In the genomic region with DNA sequence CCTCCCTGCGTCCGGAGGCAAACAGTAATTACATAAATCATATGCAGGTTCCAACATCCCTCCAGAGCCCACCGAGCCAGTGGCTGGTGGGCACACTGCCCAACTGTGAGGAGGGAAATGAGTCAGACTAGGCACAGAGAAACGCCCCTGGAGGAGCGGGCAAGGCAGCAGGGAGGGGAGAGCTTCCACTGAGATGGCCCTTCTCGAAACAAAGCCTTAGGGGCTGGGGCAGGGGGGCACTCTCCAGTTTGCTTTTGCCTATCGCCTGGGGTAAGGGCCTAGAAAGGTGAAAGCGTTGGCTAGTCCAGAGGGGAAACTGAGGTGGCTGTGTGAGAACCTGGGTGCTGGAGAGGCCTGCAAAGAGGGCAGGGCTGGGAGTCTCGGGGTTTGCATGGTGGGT, we compare ENCODE assay signal across 17 cellular contexts.
DNase-seq lines count a peak whose midpoint lies in the region; ATAC-seq, FAIRE-seq and TF ChIP-seq lines count a peak whose summit lies in the region.
"Had no signal": no experiment of that assay in that cellular context is flagged by ENCODE, and none has a peak within 500 bp of the region (broad histone marks: within the 10 kb centered on the region; RNA-seq: fewer than 3 reads in every experiment).

No MANE protein-coding gene starts in this region.

- H3K4me2 ChIP-seq in endothelial cell of umbilical vein (ENCODE audit: insufficient read depth, low read length) = no peak overlapping the region
- H3K4me2 ChIP-seq in osteoblast (ENCODE audit: insufficient read depth, low read length) = no peak overlapping the region

- H3K4me1 ChIP-seq in A673 (ENCODE audit: insufficient read depth, low read length, poor library complexity, severe bottlenecking) (no peaks in the 10 kb centered on the region), endothelial cell of umbilical vein (ENCODE audit: control insufficient read depth, extremely low read depth, insufficient read depth, low read length) (no peaks in the 10 kb centered on the region), left lung (no peaks in the 10 kb centered on the region), psoas muscle (no peaks in the 10 kb centered on the region), osteoblast (ENCODE audit: insufficient read depth, low read length) (no peaks in the 10 kb centered on the region)
- H3K4me1 ChIP-seq: BE2C had no signal

- dilution Hi-C loops in endothelial cell of umbilical vein (cut with MboI; ENCODE audit: extremely low pct_ligation_motif_present, low sequenced_read_pairs) = no loop called here

- no peak for FAIRE-seq in endothelial cell of umbilical vein (lab: Jason Lieb, UNC)
- FAIRE-seq: H1 had no signal

- CTCF ChIA-PET in A673 (lab: Charles Lee) = no interaction called here
- CTCF ChIA-PET in endothelial cell of umbilical vein (lab: Charles Lee) = no interaction called here

- peaks cover 41% of the 10 kb centered on the region for H3K4me1 Mint-ChIP-seq in neural crest cell
- H3K4me1 Mint-ChIP-seq: CD4-positive, CD25-positive, alpha-beta regulatory T cell; CD8-positive, alpha-beta memory T cell had no signal

- H3K9me1 ChIP-seq in endothelial cell of umbilical vein (replicated peaks; ENCODE audit: control insufficient read depth, extremely low read depth, insufficient read depth, low read length) = no peaks in the 10 kb centered on the region

- H3K27ac ChIP-seq in A673 (ENCODE audit: low read depth, low read length, poor library complexity, severe bottlenecking) (no peak overlapping the region), endothelial cell of umbilical vein (ENCODE audit: insufficient read depth, low read depth, low read length) (no peak overlapping the region), left lung (no peak overlapping the region), psoas muscle (no peak overlapping the region), osteoblast (ENCODE audit: low read depth, low read length) (no peak overlapping the region)

- no peak overlapping the region for H3K4me3 Mint-ChIP-seq in neural crest cell
- H3K4me3 Mint-ChIP-seq: CD4-positive, CD25-positive, alpha-beta regulatory T cell; CD8-positive, alpha-beta memory T cell; H9 had no signal

- H3K9me3 ChIP-seq in A673 (ENCODE audit: low read depth, low read length, poor library complexity, severe bottlenecking) = no peaks in the 10 kb centered on the region
- H3K9me3 ChIP-seq in endothelial cell of umbilical vein (replicated peaks; ENCODE audit: control insufficient read depth, insufficient read depth, low read length) = no peaks in the 10 kb centered on the region
- no peaks in the 10 kb centered on the region for H3K9me3 ChIP-seq in left lung
- no peaks in the 10 kb centered on the region for H3K9me3 ChIP-seq in psoas muscle
- no peaks in the 10 kb centered on the region for H3K9me3 ChIP-seq in osteoblast (ENCODE audit: low read depth, low read length)
- H3K9me3 ChIP-seq: BE2C had no signal

- TF ChIP-seq POLR2A in endothelial cell of umbilical vein (IDR thresholded peaks at IDR 0.05; ENCODE audit: low read depth, low read length) = no peak

- H3K9me3 Mint-ChIP-seq in neural crest cell = peaks cover 3% of the 10 kb centered on the region
- H3K9me3 Mint-ChIP-seq: CD4-positive, CD25-positive, alpha-beta regulatory T cell; CD8-positive, alpha-beta memory T cell; H9 had no signal

- POLR2A ChIA-PET in A673 (lab: Charles Lee; ENCODE audit: low non-redundant PET) = no interaction called here
- POLR2A ChIA-PET in endothelial cell of umbilical vein (lab: Charles Lee) = no interaction called here

- H4K20me1 ChIP-seq in endothelial cell of umbilical vein (replicated peaks; ENCODE audit: control insufficient read depth, extremely low read depth, insufficient read depth, low read length) (no peaks in the 10 kb centered on the region), osteoblast (ENCODE audit: insufficient read depth, low read length) (no peaks in the 10 kb centered on the region)

- peak overlapping the region; percentile 23 for H3K27ac Mint-ChIP-seq in neural crest cell (ENCODE audit: unreplicated experiment)
- H3K27ac Mint-ChIP-seq: CD4-positive, CD25-positive, alpha-beta regulatory T cell; CD8-positive, alpha-beta memory T cell had no signal

- H3K9ac ChIP-seq in endothelial cell of umbilical vein (replicated peaks; ENCODE audit: extremely low read depth, insufficient read depth, low read length) = no peak overlapping the region

- H3K27me3 ChIP-seq in A673 (replicated peaks; ENCODE audit: insufficient read depth, low read depth, low read length, poor library complexity) (no peaks in the 10 kb centered on the region), endothelial cell of umbilical vein (ENCODE audit: control insufficient read depth in 2 of 2, insufficient read depth in 2 of 2, low read length in 2 of 2) (peaks cover 0 to 2% of the 10 kb centered on the region in 2 experiments), left lung (no peaks in the 10 kb centered on the region), psoas muscle (ENCODE audit: insufficient read depth in 3 of 3, low read length in 2 of 3) (no peaks in the 10 kb centered on the region), osteoblast (ENCODE audit: insufficient read depth, low read length) (no peaks in the 10 kb centered on the region)
- H3K27me3 ChIP-seq: BE2C had no signal

- no peaks in the 10 kb centered on the region for H3K27me3 Mint-ChIP-seq in neural crest cell (ENCODE audit: low read depth)
- H3K27me3 Mint-ChIP-seq: CD4-positive, CD25-positive, alpha-beta regulatory T cell had no signal

- 80 to 87% (median 84%) methylated on average over 9 of the region's 9 CpGs for WGBS in psoas muscle, 3 donors

- no peaks in the 10 kb centered on the region for H3K36me3 Mint-ChIP-seq in neural crest cell (ENCODE audit: low read depth)
- H3K36me3 Mint-ChIP-seq: CD4-positive, CD25-positive, alpha-beta regulatory T cell; CD8-positive, alpha-beta memory T cell had no signal

- no peak for TF ChIP-seq CTCF in A673 (conservative IDR thresholded peaks at IDR 0.05; ENCODE audit: low read depth, low read length)
- TF ChIP-seq CTCF in endothelial cell of umbilical vein (IDR thresholded peaks at IDR 0.05; ENCODE audit: extremely low read depth in 1 of 2, insufficient read depth in 1 of 2, low read depth in 1 of 2, low read length in 2 of 2) = no peak
- TF ChIP-seq CTCF in neural crest cell (conservative IDR thresholded peaks at IDR 0.05) = no peak
- TF ChIP-seq CTCF in left lung (IDR thresholded peaks at IDR 0.05) = no peak
- no peak for TF ChIP-seq CTCF in psoas muscle (IDR thresholded peaks at IDR 0.05)
- no peak for TF ChIP-seq CTCF in osteoblast (IDR thresholded peaks at IDR 0.05; ENCODE audit: extremely low read depth, low read depth, low read length)

- ATAC-seq in left lung = no peak
- ATAC-seq in psoas muscle = no peak

- H3K36me3 ChIP-seq in A673 (ENCODE audit: insufficient read depth, low read length, poor library complexity, severe bottlenecking) (no peaks in the 10 kb centered on the region), endothelial cell of umbilical vein (ENCODE audit: control insufficient read depth in 2 of 2, extremely low read depth in 1 of 2, insufficient read depth in 2 of 2, low read length in 2 of 2) (no peaks in the 10 kb centered on the region), left lung (no peaks in the 10 kb centered on the region), psoas muscle (ENCODE audit: insufficient read depth in 1 of 2, low read depth in 1 of 2) (no peaks in the 10 kb centered on the region), osteoblast (ENCODE audit: insufficient read depth, low read length) (no peaks in the 10 kb centered on the region)
- H3K36me3 ChIP-seq: BE2C had no signal

- BruUV-seq in A673 (replicated peaks; lab: Mats Ljungman, UMichigan) = no TSS peak
- no TSS peak for BruUV-seq in endothelial cell of umbilical vein (replicated peaks; lab: Mats Ljungman, UMichigan)

- H2AFZ ChIP-seq in endothelial cell of umbilical vein (ENCODE audit: low read depth, low read length) (no peak overlapping the region), osteoblast (ENCODE audit: low read length) (no peak overlapping the region)

- intact Hi-C loops in A673 (cut with micrococcal nuclease; ENCODE audit: unreplicated experiment) (no loop called here), endothelial cell of umbilical vein (cut with micrococcal nuclease) (no loop called here), left lung (cut with DNase I) (no loop called here), psoas muscle (cut with DNase I) (no loop called here)

- DNase-seq in A673 (ENCODE audit: low spot score) (peak; percentile 13), Daoy (ENCODE audit: low read depth) (peak; percentile 70), endothelial cell of umbilical vein (ENCODE audit: low read depth, low spot score) (peak; percentile 35), neural crest cell (ENCODE audit: low read depth, low spot score) (no peak), left lung (no peak), psoas muscle (no peak), osteoblast (ENCODE audit: insufficient read length, low spot score, missing footprints) (no peak)
- DNase-seq: ACHN; BE2C; C1 segment of cervical spinal cord; CD4-positive, CD25-positive, alpha-beta regulatory T cell; CD8-positive, alpha-beta memory T cell; DMS153; DMS79; GF-D8; H9 had no signal

- no peak overlapping the region for H3K4me3 ChIP-seq in A673 (ENCODE audit: low read depth, low read length, poor library complexity, severe bottlenecking)
- H3K4me3 ChIP-seq in endothelial cell of umbilical vein (replicated peaks in 1 of 3; ENCODE audit: insufficient read depth in 1 of 3, low read depth in 1 of 3, low read length in 3 of 3) = no peak overlapping the region
- no peak overlapping the region for H3K4me3 ChIP-seq in left lung
- H3K4me3 ChIP-seq in psoas muscle = no peak overlapping the region
- H3K4me3 ChIP-seq in osteoblast (ENCODE audit: insufficient read depth, low read length) = no peak overlapping the region

- H3K79me2 ChIP-seq in endothelial cell of umbilical vein (ENCODE audit: control insufficient read depth, insufficient read depth, low read length) (no peaks in the 10 kb centered on the region), osteoblast (ENCODE audit: insufficient read depth, low read length) (no peaks in the 10 kb centered on the region)

TF ChIP-seq in endothelial cell of umbilical vein, 7 proteins besides CTCF, POLR2A, EP300 and RAD21:
- TF ChIP-seq, protein P1, sequence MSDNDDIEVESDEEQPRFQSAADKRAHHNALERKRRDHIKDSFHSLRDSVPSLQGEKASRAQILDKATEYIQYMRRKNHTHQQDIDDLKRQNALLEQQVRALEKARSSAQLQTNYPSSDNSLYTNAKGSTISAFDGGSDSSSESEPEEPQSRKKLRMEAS (IDR thresholded peaks at IDR 0.05; ENCODE audit: insufficient read depth, insufficient read length) = no peak
- TF ChIP-seq GATA2 (IDR thresholded peaks at IDR 0.05; ENCODE audit: insufficient read depth, insufficient read length, low read depth, low read length) = no peak
- TF ChIP-seq MYC (IDR thresholded peaks at IDR 0.05; ENCODE audit: low read depth, low read length) = no peak
- TF ChIP-seq JUN (IDR thresholded peaks at IDR 0.05; ENCODE audit: borderline replicate concordance, insufficient read depth, insufficient read length, low read depth) = no peak
- TF ChIP-seq POLR2AphosphoS5 (IDR thresholded peaks at IDR 0.05; ENCODE audit: insufficient read depth, low read depth, low read length) = no peak
- no peak for TF ChIP-seq EZH2 (IDR thresholded peaks at IDR 0.05; ENCODE audit: borderline replicate concordance, low read depth, low read length, severe bottlenecking)
- no peak for TF ChIP-seq FOS (IDR thresholded peaks at IDR 0.05; ENCODE audit: borderline replicate concordance, insufficient read depth, low read length)

Comparison
In these comparisons a context has a peak if more than half of its experiments do, and no peak if none do; other contexts are left out.
1. DNase-seq: peak in A673 (single experiment), Daoy (single experiment) and endothelial cell of umbilical vein (single experiment); none in neural crest cell (single experiment), left lung (0 of 2), psoas muscle (0 of 2) and osteoblast (single experiment).